21 cellular contexts compared by ENCODE assay signal in genomic region chr2:20914087-20914486, GRCh38.
"Had no signal": no experiment of that assay in that cellular context is flagged by ENCODE, and none has a peak within 500 bp of the region (broad histone marks: within the 10 kb centered on the region; RNA-seq: fewer than 3 reads in every experiment).

No MANE protein-coding gene starts in this region.

- H2AFZ ChIP-seq: hepatocyte had no signal

- H3K27ac ChIP-seq: coronary artery, dorsolateral prefrontal cortex, foreskin keratinocyte, gastroesophageal sphincter, heart left ventricle, hepatocyte, left lung, lower lobe of right lung had no signal

- DNase-seq: dermis blood vessel endothelial cell; dorsolateral prefrontal cortex; effector CD4-positive, alpha-beta T cell; effector memory CD4-positive, alpha-beta T cell; foreskin keratinocyte; heart left ventricle; hypothalamus; left cardiac atrium; left lung; left ventricle myocardium superior; lower lobe of right lung; mesenchymal stem cell; mucosa of descending colon had no signal

- H3K4me2 ChIP-seq: hepatocyte had no signal

- H3K79me2 ChIP-seq: hepatocyte had no signal

- H3K9me3 ChIP-seq: gastroesophageal sphincter, heart left ventricle, left lung, lower lobe of right lung, mucosa of descending colon had no signal

- H3K27me3 ChIP-seq: foreskin keratinocyte, gastroesophageal sphincter, hepatocyte had no signal

- ATAC-seq: foreskin keratinocyte, gastroesophageal sphincter, heart left ventricle, left cardiac atrium, left lung, left ventricle myocardium superior, lower lobe of right lung, mucosa of descending colon had no signal

- H3K4me1 ChIP-seq: left lung, lower lobe of right lung had no signal

- H3K36me3 ChIP-seq: gastroesophageal sphincter, heart left ventricle, left lung, lower lobe of right lung had no signal

- H3K4me3 ChIP-seq: coronary artery, dorsolateral prefrontal cortex, gastroesophageal sphincter, heart left ventricle, hepatocyte, left lung, lower lobe of right lung, mucosa of descending colon had no signal

- FAIRE-seq: colon, endothelial cell of umbilical vein, frontal cortex, islet of Langerhans, keratinocyte had no signal
